Comparison of ENCODE assay signal across 8 cellular contexts in genomic region chr7:97845622-97846203, GRCh38. TPM values are rescaled to one million over a fixed set of nuclear protein-coding genes. Genes with fewer than 3 reads are reported as not detected.
DNase-seq lines count a peak whose midpoint lies in the region; ATAC-seq and TF ChIP-seq lines count a peak whose summit lies in the region.

No MANE protein-coding gene starts in this region.

- in situ Hi-C loops in SK-MEL-5 (cut with HindIII; ENCODE audit: low pct_unique_long_range_greater_than_20kb, low sequenced_read_pairs): no loop called here

- no peaks in the 10 kb centered on the region for H3K9me2 ChIP-seq in hepatocyte (replicated peaks; ENCODE audit: insufficient read depth)

- no peak overlapping the region for H3K27ac Mint-ChIP-seq in activated CD4-positive, alpha-beta T cell treated with anti-CD3 and anti-CD28 coated beads for 36 hours
- no peak overlapping the region for H3K27ac Mint-ChIP-seq in WTC11

- H3K36me3 Mint-ChIP-seq in activated CD4-positive, alpha-beta T cell treated with anti-CD3 and anti-CD28 coated beads for 36 hours (ENCODE audit: low read depth): peaks cover 4% of the 10 kb centered on the region
- peaks cover 22% of the 10 kb centered on the region for H3K36me3 Mint-ChIP-seq in WTC11

- H3K4me1 Mint-ChIP-seq in activated CD4-positive, alpha-beta T cell treated with anti-CD3 and anti-CD28 coated beads for 36 hours: no peaks in the 10 kb centered on the region
- no peaks in the 10 kb centered on the region for H3K4me1 Mint-ChIP-seq in WTC11

- no peak overlapping the region for H3K4me3 Mint-ChIP-seq in activated CD4-positive, alpha-beta T cell treated with anti-CD3 and anti-CD28 coated beads for 36 hours
- no peak overlapping the region for H3K4me3 Mint-ChIP-seq in WTC11

- H3K27me3 Mint-ChIP-seq in activated CD4-positive, alpha-beta T cell treated with anti-CD3 and anti-CD28 coated beads for 36 hours: peaks cover 5% of the 10 kb centered on the region
- H3K27me3 Mint-ChIP-seq in WTC11 (ENCODE audit: low read depth): peaks cover 4% of the 10 kb centered on the region; the same call in 1 of the 2 replicates

- intact Hi-C loops in activated CD4-positive, alpha-beta T cell treated with anti-CD3 and anti-CD28 coated beads for 36 hours (cut with DNase I, micrococcal nuclease): loop anchor here in 1 of 2 experiments (2.0 to 5.0 kb wide), 2 partner anchors 668 to 741 kb away; no protein-coding TSS in a partner anchor
- intact Hi-C loops in sigmoid colon (cut with DNase I): no loop called here

- no peak overlapping the region for H2AFZ ChIP-seq in hepatocyte

- no peak overlapping the region for H3K4me3 ChIP-seq in hepatocyte
- no peak overlapping the region for H3K4me3 ChIP-seq in sigmoid colon

- no peaks in the 10 kb centered on the region for H3K36me3 ChIP-seq in hepatocyte (replicated peaks; ENCODE audit: insufficient read depth, low read depth)
- H3K36me3 ChIP-seq in sigmoid colon: no peaks in the 10 kb centered on the region

- ATAC-seq in activated CD4-positive, alpha-beta T cell treated with anti-CD3 and anti-CD28 coated beads for 36 hours: no peak
- ATAC-seq in WTC11: no peak
- ATAC-seq in HG03571 (IDR thresholded peaks at IDR 0.05; ENCODE audit: unreplicated experiment): no peak

- peak; percentile 20 for DNase-seq in activated CD4-positive, alpha-beta T cell treated with anti-CD3 and anti-CD28 coated beads for 36 hours
- DNase-seq in activated CD4-positive, alpha-beta T cell treated with anti-CD3 and anti-CD28 coated beads for 1 hour: no peak
- DNase-seq in HuH-7 (ENCODE audit: low spot score): peak; percentile 19
- peak; percentile 65 for DNase-seq in SK-MEL-5 (ENCODE audit: low read depth, low spot score)
- peak; percentile 35 for DNase-seq in hepatocyte (ENCODE audit: low spot score)
- DNase-seq in sigmoid colon: no peak
- DNase-seq in WTC11 (ENCODE audit: low spot score): no peak

- H3K9me3 ChIP-seq in hepatocyte (ENCODE audit: low read depth): no peaks in the 10 kb centered on the region
- H3K9me3 ChIP-seq in sigmoid colon: no peaks in the 10 kb centered on the region

- H3K27me3 ChIP-seq in hepatocyte (no peaks in the 10 kb centered on the region), sigmoid colon (no peaks in the 10 kb centered on the region)

- no peaks in the 10 kb centered on the region for H4K20me1 ChIP-seq in hepatocyte (ENCODE audit: insufficient read depth, poor library complexity, severe bottlenecking)

- H3K4me2 ChIP-seq in hepatocyte: no peak overlapping the region

- H3K27ac ChIP-seq in hepatocyte (no peak overlapping the region), sigmoid colon (no peak overlapping the region)

- TF ChIP-seq EP300 in sigmoid colon (IDR thresholded peaks at IDR 0.05): no peak

- 37% methylated on average over 2 of the region's 2 CpGs for WGBS in hepatocyte (ENCODE audit: low lambda C conversion rate, missing lambda C conversion rate)
- 21 to 61% methylated on average over 2 of the region's 2 CpGs for WGBS in sigmoid colon, 2 donors

- POLR2A ChIA-PET in activated CD4-positive, alpha-beta T cell treated with anti-CD3 and anti-CD28 coated beads for 36 hours (lab: Charles Lee): no interaction called here
- POLR2A ChIA-PET in WTC11 (lab: Charles Lee): no interaction called here

- no peak for TF ChIP-seq POLR2A in sigmoid colon (IDR thresholded peaks at IDR 0.05)

- CTCF ChIA-PET in activated CD4-positive, alpha-beta T cell treated with anti-CD3 and anti-CD28 coated beads for 36 hours (lab: Charles Lee): interaction anchor here (0.5 to 2.7 kb wide), 6 partner anchors 9 to 1929 kb away, joined by 3 to 15 read pairs (median 3); partner anchors contain the start of gene ASNS
- CTCF ChIA-PET in WTC11 (lab: Charles Lee): no interaction called here

- H3K9me3 Mint-ChIP-seq in activated CD4-positive, alpha-beta T cell treated with anti-CD3 and anti-CD28 coated beads for 36 hours (ENCODE audit: low read depth): no peaks in the 10 kb centered on the region
- H3K9me3 Mint-ChIP-seq in WTC11: peaks cover 26% of the 10 kb centered on the region

- H3K4me1 ChIP-seq in hepatocyte (ENCODE audit: insufficient read depth): no peaks in the 10 kb centered on the region
- H3K4me1 ChIP-seq in sigmoid colon: no peaks in the 10 kb centered on the region

- TF ChIP-seq CTCF in hepatocyte (IDR thresholded peaks at IDR 0.05; ENCODE audit: poor library complexity) (peak; percentile 60), sigmoid colon (IDR thresholded peaks at IDR 0.05) (peak in 1 of 4 experiments; percentile 35), WTC11 (IDR thresholded peaks at IDR 0.05) (no peak)

- no peaks in the 10 kb centered on the region for H3K79me2 ChIP-seq in hepatocyte

TF ChIP-seq in WTC11, 78 proteins besides CTCF, POLR2A, EP300 and RAD21:
- TF ChIP-seq TP53 (CRISPR knock-in tag; IDR thresholded peaks at IDR 0.05): no peak
- no peak for TF ChIP-seq JUN (CRISPR knock-in tag; IDR thresholded peaks at IDR 0.05)
- no peak for TF ChIP-seq CBFB (CRISPR knock-in tag; IDR thresholded peaks at IDR 0.05; ENCODE audit: low read depth)
- no peak for TF ChIP-seq E2F1 (CRISPR knock-in tag; IDR thresholded peaks at IDR 0.05)
- no peak for TF ChIP-seq MXD4 (CRISPR knock-in tag; IDR thresholded peaks at IDR 0.05; ENCODE audit: borderline replicate concordance)

RNA-seq across cellular contexts. Expression of gene ASNS, which starts 26.5 kb away (rescaled TPM):
- 100 to 1,000 TPM; 228 to 247 TPM for total RNA-seq in activated CD4-positive, alpha-beta T cell treated with anti-CD3 and anti-CD28 coated beads for 36 hours
- total RNA-seq in SK-MEL-5 (2014; rRNA removed; shearing (Covaris generic)): 143 and 151 TPM in 2 replicates
- 424 and 504 TPM in 2 replicates for polyA plus RNA-seq in SK-MEL-5 (2015; cell fraction: cytosol; rRNA removed)
- polyA plus RNA-seq in SK-MEL-5 (2015; cell fraction: nucleus; rRNA removed): 1,409 and 1,510 TPM in 2 replicates
- 69.7 and 75.5 TPM in 2 replicates for total RNA-seq in hepatocyte
- polyA plus RNA-seq in hepatocyte: 45.0 and 45.7 TPM in 2 replicates
- total RNA-seq in sigmoid colon: 10 to 100 TPM; 14.1 to 23.5 (median 22.1) TPM
- 10 to 100 TPM in 2 of 3 donors, 1 to 10 TPM in 1; 6.6 to 45.7 (median 28.4) TPM for polyA plus RNA-seq in sigmoid colon
- 71.3 to 111 TPM (median 74.5 TPM) in 3 replicates for total RNA-seq in WTC11 (2021)

Comparison
In these comparisons a context has a peak if more than half of its experiments do, and no peak if none do; other contexts are left out.
1. DNase-seq: peak in activated CD4-positive, alpha-beta T cell treated with anti-CD3 and anti-CD28 coated beads for 36 hours (single experiment), HuH-7 (single experiment), SK-MEL-5 (single experiment) and hepatocyte (single experiment); none in activated CD4-positive, alpha-beta T cell treated with anti-CD3 and anti-CD28 coated beads for 1 hour (single experiment), sigmoid colon (single experiment) and WTC11 (single experiment).